8 cellular contexts compared by ENCODE assay signal in genomic region chr16:57810197-57811024, GRCh38. TPM values are rescaled to one million over a fixed set of nuclear protein-coding genes. Genes with fewer than 3 reads are reported as not detected.
A peak's percentile ranks its signal among the peaks of the same experiment; 100 is the strongest.
DNase-seq lines count a peak whose midpoint lies in the region; ATAC-seq, FAIRE-seq and TF ChIP-seq lines count a peak whose summit lies in the region.

No MANE protein-coding gene starts in this region.

- H3K4me2 ChIP-seq in endothelial cell of umbilical vein (ENCODE audit: insufficient read depth, low read length) (peak overlapping the region; percentile 26), neural progenitor cell (no peak overlapping the region)

- peak overlapping the region; percentile 33 for H3K27ac ChIP-seq in endothelial cell of umbilical vein (ENCODE audit: insufficient read depth, low read depth, low read length)
- H3K27ac ChIP-seq in neural progenitor cell, result no peak overlapping the region
- H3K27ac ChIP-seq in testis, result peak overlapping the region; percentile 0 to 10

- H3K9ac ChIP-seq in endothelial cell of umbilical vein (replicated peaks; ENCODE audit: extremely low read depth, insufficient read depth, low read length) (no peak overlapping the region), neural progenitor cell (no peak overlapping the region)

- H3K27me3 ChIP-seq in endothelial cell of umbilical vein (ENCODE audit: control insufficient read depth in 2 of 2, insufficient read depth in 2 of 2, low read length in 2 of 2) (no peaks in the 10 kb centered on the region), neural progenitor cell (no peaks in the 10 kb centered on the region), testis (no peaks in the 10 kb centered on the region)

- H3K36me3 Mint-ChIP-seq in neural progenitor cell, result no peaks in the 10 kb centered on the region

- TF ChIP-seq POLR2A in endothelial cell of umbilical vein (IDR thresholded peaks at IDR 0.05; ENCODE audit: low read depth, low read length), result no peak
- no peak for TF ChIP-seq POLR2A in testis (IDR thresholded peaks at IDR 0.05)

- ATAC-seq in HG02678 (IDR thresholded peaks at IDR 0.05; ENCODE audit: unreplicated experiment), result peak; percentile 99

- CTCF ChIA-PET in endothelial cell of umbilical vein (lab: Charles Lee), result interaction anchor here (0.7 to 1.7 kb wide), 7 partner anchors 8 to 311 kb away, joined by 3 to 13 read pairs (median 4); no protein-coding TSS in a partner anchor

- intact Hi-C loops in endothelial cell of umbilical vein (cut with micrococcal nuclease), result no loop called here
- intact Hi-C loops in testis (cut with DNase I; ENCODE audit: low total_unique reads), result no loop called here

- H3K36me3 ChIP-seq in endothelial cell of umbilical vein (ENCODE audit: control insufficient read depth in 2 of 2, extremely low read depth in 1 of 2, insufficient read depth in 2 of 2, low read length in 2 of 2) (no peaks in the 10 kb centered on the region), neural progenitor cell (no peaks in the 10 kb centered on the region), testis (ENCODE audit: low read depth, missing control alignments) (no peaks in the 10 kb centered on the region)

- peak overlapping the region; percentile 1 for H2AFZ ChIP-seq in endothelial cell of umbilical vein (ENCODE audit: low read depth, low read length)
- H2AFZ ChIP-seq in neural progenitor cell (replicated peaks), result peak overlapping the region; percentile 7

- DNase-seq in NCI-H1436 (lab: John Stamatoyannopoulos, UW) (peak; percentile 63), NCI-H1436 treated with DMSO at 0.1 percent for 48 hours (lab: John Stamatoyannopoulos, UW) (no peak), NCI-H146 (lab: John Stamatoyannopoulos, UW) (peak; percentile 68), endothelial cell of umbilical vein (ENCODE audit: low read depth, low spot score) (peak; percentile 89), neural progenitor cell (ENCODE audit: low spot score) (peak; percentile 47), testis (peak; percentile 85)
- DNase-seq in activated CD4-positive, alpha-beta T cell treated with anti-CD3 and anti-CD28 coated beads, Interleukin-2, amount 50 U/mL, for 48 hours, result peak; percentile 67 to 77

- dilution Hi-C loops in endothelial cell of umbilical vein (cut with MboI; ENCODE audit: extremely low pct_ligation_motif_present, low sequenced_read_pairs), result no loop called here

- 48 to 60% methylated on average over 5 to 14 of the region's 14 CpGs for WGBS in testis, 2 donors

- no peaks in the 10 kb centered on the region for H4K20me1 ChIP-seq in endothelial cell of umbilical vein (replicated peaks; ENCODE audit: control insufficient read depth, extremely low read depth, insufficient read depth, low read length)
- H4K20me1 ChIP-seq in neural progenitor cell (ENCODE audit: low read depth), result no peaks in the 10 kb centered on the region

- no peaks in the 10 kb centered on the region for H3F3A ChIP-seq in neural progenitor cell (ENCODE audit: low read depth)

- no peaks in the 10 kb centered on the region for H3K9me3 ChIP-seq in endothelial cell of umbilical vein (replicated peaks; ENCODE audit: control insufficient read depth, insufficient read depth, low read length)
- H3K9me3 ChIP-seq in neural progenitor cell (ENCODE audit: low read depth), result no peaks in the 10 kb centered on the region
- H3K9me3 ChIP-seq in testis, result no peaks in the 10 kb centered on the region

- no peaks in the 10 kb centered on the region for H3K9me3 Mint-ChIP-seq in neural progenitor cell

- no peak overlapping the region for H3K27ac Mint-ChIP-seq in neural progenitor cell

- H3K27me3 Mint-ChIP-seq in neural progenitor cell (ENCODE audit: insufficient read depth, low read depth), result peaks cover 5% of the 10 kb centered on the region

- H3K4me3 Mint-ChIP-seq in neural progenitor cell, result peak overlapping the region; percentile 16

- no peak overlapping the region for H3K4me3 ChIP-seq in endothelial cell of umbilical vein (replicated peaks in 1 of 3; ENCODE audit: insufficient read depth in 1 of 3, low read depth in 1 of 3, low read length in 3 of 3)
- no peak overlapping the region for H3K4me3 ChIP-seq in neural progenitor cell
- no peak overlapping the region for H3K4me3 ChIP-seq in testis

- TF ChIP-seq CTCF in endothelial cell of umbilical vein (IDR thresholded peaks at IDR 0.05; ENCODE audit: extremely low read depth in 1 of 2, insufficient read depth in 1 of 2, low read depth in 1 of 2, low read length in 2 of 2) (no peak), neural progenitor cell (IDR thresholded peaks at IDR 0.05) (no peak), testis (IDR thresholded peaks at IDR 0.05) (no peak)

- H3K4me1 ChIP-seq in endothelial cell of umbilical vein (ENCODE audit: control insufficient read depth, extremely low read depth, insufficient read depth, low read length), result peaks cover 25% of the 10 kb centered on the region
- no peaks in the 10 kb centered on the region for H3K4me1 ChIP-seq in neural progenitor cell
- H3K4me1 ChIP-seq in testis, result peaks cover 21% of the 10 kb centered on the region

- POLR2A ChIA-PET in endothelial cell of umbilical vein (lab: Charles Lee), result no interaction called here

- no TSS peak for BruUV-seq in endothelial cell of umbilical vein (replicated peaks; lab: Mats Ljungman, UMichigan)

- peaks cover 30% of the 10 kb centered on the region for H3K4me1 Mint-ChIP-seq in neural progenitor cell

- no peaks in the 10 kb centered on the region for H3K9me1 ChIP-seq in endothelial cell of umbilical vein (replicated peaks; ENCODE audit: control insufficient read depth, extremely low read depth, insufficient read depth, low read length)

- H3K79me2 ChIP-seq in endothelial cell of umbilical vein (ENCODE audit: control insufficient read depth, insufficient read depth, low read length), result no peaks in the 10 kb centered on the region
- no peaks in the 10 kb centered on the region for H3K79me2 ChIP-seq in neural progenitor cell (ENCODE audit: low read depth)

- FAIRE-seq in endothelial cell of umbilical vein (lab: Jason Lieb, UNC), result peak; percentile 92

TF ChIP-seq in endothelial cell of umbilical vein, 7 proteins besides CTCF, POLR2A, EP300 and RAD21:
- no peak for TF ChIP-seq MYC (IDR thresholded peaks at IDR 0.05; ENCODE audit: low read depth, low read length)
- TF ChIP-seq FOS (IDR thresholded peaks at IDR 0.05; ENCODE audit: borderline replicate concordance, insufficient read depth, low read length), result peak; percentile 89
- TF ChIP-seq JUN (IDR thresholded peaks at IDR 0.05; ENCODE audit: borderline replicate concordance, insufficient read depth, insufficient read length, low read depth), result peak; percentile 72
- TF ChIP-seq GATA2 (IDR thresholded peaks at IDR 0.05; ENCODE audit: insufficient read depth, insufficient read length, low read depth, low read length), result peak; percentile 41
- no peak for TF ChIP-seq MAX (IDR thresholded peaks at IDR 0.05; ENCODE audit: insufficient read depth, insufficient read length)
- peak; percentile 62 for TF ChIP-seq POLR2AphosphoS5 (IDR thresholded peaks at IDR 0.05; ENCODE audit: insufficient read depth, low read depth, low read length)
- no peak for TF ChIP-seq EZH2 (IDR thresholded peaks at IDR 0.05; ENCODE audit: borderline replicate concordance, low read depth, low read length, severe bottlenecking)

RNA-seq across cellular contexts. Expression of gene KIFC3, which starts 8.1 kb away (rescaled TPM):
- total RNA-seq in endothelial cell of umbilical vein (56.7 and 62.2 TPM in 2 replicates), neural progenitor cell (ENCODE audit: low replicate concordance) (0.28 and 1.6 TPM in 2 replicates), testis (100 to 1,000 TPM; 137 to 185 TPM)
- polyA plus RNA-seq in endothelial cell of umbilical vein (36.3 and 38.1 TPM in 2 replicates), testis (ENCODE audit: insufficient read depth, low read depth, low replicate concordance) (105 TPM)
- polyA plus RNA-seq in endothelial cell of umbilical vein (2011; cell fraction: cytosol; rRNA removed), result 27.7 and 43.4 TPM in 2 replicates
- polyA plus RNA-seq in endothelial cell of umbilical vein (2011; cell fraction: nucleus; rRNA removed), result 93.6 and 104 TPM in 2 replicates
- polyA plus RNA-seq in endothelial cell of umbilical vein (2012), result 31.9 and 37.4 TPM in 2 replicates
- polyA minus RNA-seq in endothelial cell of umbilical vein, result 45.8 and 50.4 TPM in 2 replicates
- polyA minus RNA-seq in endothelial cell of umbilical vein (2011; cell fraction: cytosol; rRNA and poly(A)+ RNA removed), result 55.7 TPM
- 42.3 and 60.9 TPM in 2 replicates for polyA minus RNA-seq in endothelial cell of umbilical vein (2011; cell fraction: nucleus; rRNA and poly(A)+ RNA removed)

Comparison
In these comparisons a context has a peak if more than half of its experiments do, and no peak if none do; other contexts are left out.
1. RNA of gene KIFC3, which starts 8.1 kb away (total RNA-seq): 137 to 185 TPM in testis and 56.7 to 62.2 TPM in endothelial cell of umbilical vein; 0.28 to 1.6 TPM in neural progenitor cell; every median in the first group is over 10 times any median in the second.